ENCODE assay signal across 8 cellular contexts in the genomic region with DNA sequence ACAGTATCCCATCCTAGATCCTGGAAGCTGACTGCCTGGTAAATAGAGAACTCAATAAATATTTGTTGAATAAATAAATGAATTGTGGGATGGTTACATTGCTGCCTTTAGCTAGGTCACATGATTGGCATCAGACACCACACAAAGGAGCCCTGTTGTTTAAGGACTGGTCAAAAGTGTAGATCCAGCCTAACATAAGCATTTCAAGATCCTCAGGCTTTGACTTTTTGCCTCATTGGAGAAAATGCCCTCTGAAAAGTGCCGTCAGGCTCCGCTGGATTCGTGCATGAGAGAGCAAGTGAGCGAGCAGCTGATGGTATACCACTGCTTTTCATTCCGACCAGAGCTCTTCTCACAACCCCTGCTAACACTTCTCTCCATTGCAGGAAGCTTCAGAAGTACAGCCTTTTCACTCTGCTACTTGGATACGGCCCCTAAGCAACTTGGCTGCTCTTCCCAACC. TPM values are rescaled to one million over a fixed set of nuclear protein-coding genes. Genes with fewer than 3 reads are reported as not detected.
DNase-seq lines count a peak whose midpoint lies in the region; ATAC-seq and TF ChIP-seq lines count a peak whose summit lies in the region.

No MANE protein-coding gene starts in this region.

- CTCF ChIA-PET in Caco-2 (lab: Charles Lee) (no interaction called here), WTC11 (lab: Charles Lee) (interaction anchor here (1.1 to 2.9 kb wide), 2 partner anchors 10 to 41 kb away, joined by 6 to 23 read pairs; no protein-coding TSS in a partner anchor)

- in situ Hi-C loops in gastrocnemius medialis (cut with MboI; ENCODE audit: low sequenced_read_pairs in 4 of 4), result loop anchor here in 2 of 4 donors (5.0 to 10.0 kb wide), 3 partner anchors 51 to 341 kb away; a partner anchor contains a TSS

- peaks cover 33% of the 10 kb centered on the region for H4K20me1 ChIP-seq in hepatocyte (ENCODE audit: insufficient read depth, poor library complexity, severe bottlenecking)

- H3K27me3 Mint-ChIP-seq in Caco-2 (ENCODE audit: insufficient read depth, unreplicated experiment) (no peaks in the 10 kb centered on the region), HFFc6 (ENCODE audit: insufficient read depth) (peaks cover 3% of the 10 kb centered on the region; the same call in 1 of the 2 replicates), WTC11 (ENCODE audit: low read depth) (peaks cover 3% of the 10 kb centered on the region)

- POLR2A ChIA-PET in Caco-2 (lab: Charles Lee) (no interaction called here), WTC11 (lab: Charles Lee) (interaction anchor here (1.1 kb wide), 1 partner anchor 41 kb away, joined by 3 read pairs; no protein-coding TSS in a partner anchor)

- H3K4me1 Mint-ChIP-seq in Caco-2 (ENCODE audit: low read depth, unreplicated experiment) (no peaks in the 10 kb centered on the region), HFFc6 (ENCODE audit: low read depth) (peaks cover 31% of the 10 kb centered on the region), WTC11 (peaks cover 21% of the 10 kb centered on the region)

- 51% methylated on average over 6 of the region's 6 CpGs for WGBS in hepatocyte (ENCODE audit: low lambda C conversion rate, missing lambda C conversion rate)

- DNase-seq in Caco-2 (no peak), HFFc6 (no peak), WTC11 (ENCODE audit: low spot score) (no peak), hepatocyte (ENCODE audit: low spot score) (peak; percentile 41), gastrocnemius medialis (no peak), HPDE6-E6E7 (ENCODE audit: extremely low spot score) (no peak), islet precursor cell (no peak), RPMI8226 (no peak)

- no peaks in the 10 kb centered on the region for H3K36me3 ChIP-seq in Caco-2 (ENCODE audit: control insufficient read depth, insufficient read depth, low read length)
- H3K36me3 ChIP-seq in hepatocyte (replicated peaks; ENCODE audit: insufficient read depth, low read depth), result no peaks in the 10 kb centered on the region
- no peaks in the 10 kb centered on the region for H3K36me3 ChIP-seq in gastrocnemius medialis

- H3K4me2 ChIP-seq in hepatocyte, result peak overlapping the region; percentile 85

- H3K4me3 Mint-ChIP-seq in Caco-2 (ENCODE audit: unreplicated experiment) (peak overlapping the region; percentile 97), HFFc6 (peak overlapping the region; percentile 100), WTC11 (peak overlapping the region; percentile 98)

- H3K79me2 ChIP-seq in hepatocyte, result peaks cover 36% of the 10 kb centered on the region

- peak overlapping the region; percentile 46 for H3K27ac Mint-ChIP-seq in Caco-2 (ENCODE audit: unreplicated experiment)
- peak overlapping the region; percentile 98 for H3K27ac Mint-ChIP-seq in HFFc6
- H3K27ac Mint-ChIP-seq in WTC11, result 0 out of 2 replicates have a peak overlapping the region, but pooled peaks have one; percentile 32

- H3K27ac ChIP-seq in hepatocyte (peak overlapping the region; percentile 99), gastrocnemius medialis (peak overlapping the region; percentile 99 to 100 (median 99))

- H3K4me3 ChIP-seq in Caco-2 (ENCODE audit: low read depth, low read length), result no peak overlapping the region
- H3K4me3 ChIP-seq in hepatocyte, result no peak overlapping the region
- H3K4me3 ChIP-seq in gastrocnemius medialis, result no peak overlapping the region

- H3K27me3 ChIP-seq in Caco-2 (replicated peaks; ENCODE audit: control insufficient read depth, insufficient read depth, low read length) (no peaks in the 10 kb centered on the region), hepatocyte (no peaks in the 10 kb centered on the region), gastrocnemius medialis (no peaks in the 10 kb centered on the region)

- H3K9me2 ChIP-seq in hepatocyte (replicated peaks; ENCODE audit: insufficient read depth), result no peaks in the 10 kb centered on the region

- H2AFZ ChIP-seq in hepatocyte, result peak overlapping the region; percentile 63

- no peak for ATAC-seq in WTC11
- no peak for ATAC-seq in gastrocnemius medialis

- no peak for TF ChIP-seq POLR2A in gastrocnemius medialis (IDR thresholded peaks at IDR 0.05)

- intact Hi-C loops in Caco-2 (cut with micrococcal nuclease; ENCODE audit: unreplicated experiment), result loop anchor here (2.0 kb wide), 1 partner anchor 105 kb away; a partner anchor contains a TSS
- intact Hi-C loops in gastrocnemius medialis (cut with DNase I; ENCODE audit: low total_unique reads), result loop anchor here (2.0 to 10.0 kb wide), 3 partner anchors 55 to 783 kb away; a partner anchor contains a TSS

- H3K9me3 Mint-ChIP-seq in Caco-2 (ENCODE audit: unreplicated experiment), result no peaks in the 10 kb centered on the region
- peaks cover 4% of the 10 kb centered on the region; the same call in 1 of the 2 replicates for H3K9me3 Mint-ChIP-seq in HFFc6
- H3K9me3 Mint-ChIP-seq in WTC11, result peaks cover 5% of the 10 kb centered on the region

- BruUV-seq in Caco-2 (replicated peaks; lab: Mats Ljungman, UMichigan), result no TSS peak

- no peaks in the 10 kb centered on the region for H3K4me1 ChIP-seq in Caco-2
- peaks cover 18% of the 10 kb centered on the region for H3K4me1 ChIP-seq in hepatocyte (ENCODE audit: insufficient read depth)
- H3K4me1 ChIP-seq in gastrocnemius medialis, result peaks cover 37 to 41% of the 10 kb centered on the region in 2 donors

- TF ChIP-seq CTCF in Caco-2 (IDR thresholded peaks at IDR 0.05; ENCODE audit: insufficient read depth in 1 of 2, low read depth in 1 of 2, low read length in 1 of 2, severe bottlenecking in 1 of 2, unreplicated experiment in 1 of 2) (no peak), HFFc6 (IDR thresholded peaks at IDR 0.05) (no peak), WTC11 (IDR thresholded peaks at IDR 0.05) (no peak), hepatocyte (IDR thresholded peaks at IDR 0.05; ENCODE audit: poor library complexity) (no peak), gastrocnemius medialis (IDR thresholded peaks at IDR 0.05 in 4 of 5, conservative IDR thresholded peaks at IDR 0.05 in 1 of 5) (no peak)

- H3K36me3 Mint-ChIP-seq in Caco-2 (ENCODE audit: insufficient read depth, unreplicated experiment), result peaks cover 9% of the 10 kb centered on the region
- H3K36me3 Mint-ChIP-seq in HFFc6 (ENCODE audit: low read depth), result peaks cover 19% of the 10 kb centered on the region
- H3K36me3 Mint-ChIP-seq in WTC11, result peaks cover under 1% of the 10 kb centered on the region; the same call in 1 of the 2 replicates

- H3K9me3 ChIP-seq in Caco-2 (no peaks in the 10 kb centered on the region), hepatocyte (ENCODE audit: low read depth) (no peaks in the 10 kb centered on the region), gastrocnemius medialis (no peaks in the 10 kb centered on the region)

TF ChIP-seq in WTC11, 78 proteins besides CTCF, POLR2A, EP300 and RAD21:
- TF ChIP-seq, protein P1, sequence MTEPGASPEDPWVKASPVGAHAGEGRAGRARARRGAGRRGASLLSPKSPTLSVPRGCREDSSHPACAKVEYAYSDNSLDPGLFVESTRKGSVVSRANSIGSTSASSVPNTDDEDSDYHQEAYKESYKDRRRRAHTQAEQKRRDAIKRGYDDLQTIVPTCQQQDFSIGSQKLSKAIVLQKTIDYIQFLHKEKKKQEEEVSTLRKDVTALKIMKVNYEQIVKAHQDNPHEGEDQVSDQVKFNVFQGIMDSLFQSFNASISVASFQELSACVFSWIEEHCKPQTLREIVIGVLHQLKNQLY (CRISPR knock-in tag; IDR thresholded peaks at IDR 0.05), result no peak
- TF ChIP-seq ZNF423 (CRISPR knock-in tag; IDR thresholded peaks at IDR 0.05) (no peak), CREM (CRISPR knock-in tag; IDR thresholded peaks at IDR 0.05) (no peak), CBFB (CRISPR knock-in tag; IDR thresholded peaks at IDR 0.05; ENCODE audit: low read depth) (no peak)

RNA-seq across cellular contexts. Expression of a gene that starts 1.3 kb away (rescaled TPM):
- total RNA-seq in Caco-2 (2022) (19.4 and 21.3 TPM in 2 replicates), WTC11 (2021) (56.9 to 59.0 TPM (median 58.3 TPM) in 3 replicates), hepatocyte (44.3 and 44.9 TPM in 2 replicates), gastrocnemius medialis (10 to 100 TPM; 30.5 to 50.7 (median 36.3) TPM)
- 10 to 100 TPM; 34.4 to 40.0 (median 36.1) TPM for total RNA-seq in HFFc6 (2021; fragmentation: NEBNext Ultra II Directional; extraction: Animal tissue kit (Norgen Biotek cat#: 25700))
- polyA plus RNA-seq in hepatocyte, result 29.0 and 34.8 TPM in 2 replicates

RNA-seq across cellular contexts. Expression of a gene that starts 31.6 kb away (rescaled TPM):
- total RNA-seq in Caco-2 (2022) (0.35 and 0.61 TPM in 2 replicates), WTC11 (2021) (1.0 to 1.9 TPM (median 1.5 TPM) in 3 replicates), hepatocyte (1.8 and 2.0 TPM in 2 replicates), gastrocnemius medialis (under 1 TPM; 0.29 to 0.92 (median 0.63) TPM)
- under 1 TPM; 0.26 to 0.66 (median 0.55) TPM for total RNA-seq in HFFc6 (2021; fragmentation: NEBNext Ultra II Directional; extraction: Animal tissue kit (Norgen Biotek cat#: 25700))
- polyA plus RNA-seq in hepatocyte, result 1.6 and 3.4 TPM in 2 replicates

RNA-seq across cellular contexts. Expression of a gene that starts 55.5 kb away (rescaled TPM):
- 11.9 and 14.1 TPM in 2 replicates for total RNA-seq in Caco-2 (2022)
- 10 to 100 TPM; 10.9 to 16.1 (median 14.7) TPM for total RNA-seq in HFFc6 (2021; fragmentation: NEBNext Ultra II Directional; extraction: Animal tissue kit (Norgen Biotek cat#: 25700))
- total RNA-seq in WTC11 (2021), result 21.9 to 24.3 TPM (median 22.6 TPM) in 3 replicates
- 10.6 and 21.5 TPM in 2 replicates for total RNA-seq in hepatocyte
- polyA plus RNA-seq in hepatocyte, result 8.7 and 9.3 TPM in 2 replicates
- total RNA-seq in gastrocnemius medialis, result 10 to 100 TPM in 2 of 4 donors, 1 to 10 TPM in 2; 4.6 to 34.6 (median 8.2) TPM

Comparison
In these comparisons a context has a peak if more than half of its experiments do, and no peak if none do; other contexts are left out.
1. H3K27ac Mint-ChIP-seq: peak in every context shown above with its lines; median percentile 98 in HFFc6; 46 in Caco-2; 32 in WTC11.